2 cellular contexts compared by ENCODE assay signal in genomic region chr3:109362823-109363222, GRCh38.
TF ChIP-seq lines count a peak whose summit lies in the region.

No MANE protein-coding gene starts in this region.

TF ChIP-seq in liver, 16 proteins besides CTCF, POLR2A, EP300 and RAD21:
- TF ChIP-seq SP1 (IDR thresholded peaks at IDR 0.05) (peak; percentile 87), FOXA1 (IDR thresholded peaks at IDR 0.05) (peak; percentile 55), TAF1 (conservative IDR thresholded peaks at IDR 0.05) (peak; percentile 48), FOXA2 (IDR thresholded peaks at IDR 0.05) (peak; percentile 80), MAX (IDR thresholded peaks at IDR 0.05) (no peak), GABPA (IDR thresholded peaks at IDR 0.05 in 1 of 2, conservative IDR thresholded peaks at IDR 0.05 in 1 of 2) (no peak), HNF4A (conservative IDR thresholded peaks at IDR 0.05) (peak; percentile 47 to 63), RXRA (IDR thresholded peaks at IDR 0.05) (peak; percentile 63 to 66), YY1 (IDR thresholded peaks at IDR 0.05) (peak; percentile 79), JUND (IDR thresholded peaks at IDR 0.05) (peak in 1 of 2 donors; percentile 58), NR2F2 (IDR thresholded peaks at IDR 0.05) (no peak), ATF3 (IDR thresholded peaks at IDR 0.05) (peak; percentile 20), EGR1 (IDR thresholded peaks at IDR 0.05; ENCODE audit: low read depth in 2 of 2) (no peak), HNF4G (IDR thresholded peaks at IDR 0.05) (peak; percentile 44)
- TF ChIP-seq, protein P1, sequence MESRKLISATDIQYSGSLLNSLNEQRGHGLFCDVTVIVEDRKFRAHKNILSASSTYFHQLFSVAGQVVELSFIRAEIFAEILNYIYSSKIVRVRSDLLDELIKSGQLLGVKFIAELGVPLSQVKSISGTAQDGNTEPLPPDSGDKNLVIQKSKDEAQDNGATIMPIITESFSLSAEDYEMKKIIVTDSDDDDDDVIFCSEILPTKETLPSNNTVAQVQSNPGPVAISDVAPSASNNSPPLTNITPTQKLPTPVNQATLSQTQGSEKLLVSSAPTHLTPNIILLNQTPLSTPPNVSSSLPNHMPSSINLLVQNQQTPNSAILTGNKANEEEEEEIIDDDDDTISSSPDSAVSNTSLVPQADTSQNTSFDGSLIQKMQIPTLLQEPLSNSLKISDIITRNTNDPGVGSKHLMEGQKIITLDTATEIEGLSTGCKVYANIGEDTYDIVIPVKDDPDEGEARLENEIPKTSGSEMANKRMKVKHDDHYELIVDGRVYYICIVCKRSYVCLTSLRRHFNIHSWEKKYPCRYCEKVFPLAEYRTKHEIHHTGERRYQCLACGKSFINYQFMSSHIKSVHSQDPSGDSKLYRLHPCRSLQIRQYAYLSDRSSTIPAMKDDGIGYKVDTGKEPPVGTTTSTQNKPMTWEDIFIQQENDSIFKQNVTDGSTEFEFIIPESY (IDR thresholded peaks at IDR 0.05): no peak
- TF ChIP-seq, protein P2, sequence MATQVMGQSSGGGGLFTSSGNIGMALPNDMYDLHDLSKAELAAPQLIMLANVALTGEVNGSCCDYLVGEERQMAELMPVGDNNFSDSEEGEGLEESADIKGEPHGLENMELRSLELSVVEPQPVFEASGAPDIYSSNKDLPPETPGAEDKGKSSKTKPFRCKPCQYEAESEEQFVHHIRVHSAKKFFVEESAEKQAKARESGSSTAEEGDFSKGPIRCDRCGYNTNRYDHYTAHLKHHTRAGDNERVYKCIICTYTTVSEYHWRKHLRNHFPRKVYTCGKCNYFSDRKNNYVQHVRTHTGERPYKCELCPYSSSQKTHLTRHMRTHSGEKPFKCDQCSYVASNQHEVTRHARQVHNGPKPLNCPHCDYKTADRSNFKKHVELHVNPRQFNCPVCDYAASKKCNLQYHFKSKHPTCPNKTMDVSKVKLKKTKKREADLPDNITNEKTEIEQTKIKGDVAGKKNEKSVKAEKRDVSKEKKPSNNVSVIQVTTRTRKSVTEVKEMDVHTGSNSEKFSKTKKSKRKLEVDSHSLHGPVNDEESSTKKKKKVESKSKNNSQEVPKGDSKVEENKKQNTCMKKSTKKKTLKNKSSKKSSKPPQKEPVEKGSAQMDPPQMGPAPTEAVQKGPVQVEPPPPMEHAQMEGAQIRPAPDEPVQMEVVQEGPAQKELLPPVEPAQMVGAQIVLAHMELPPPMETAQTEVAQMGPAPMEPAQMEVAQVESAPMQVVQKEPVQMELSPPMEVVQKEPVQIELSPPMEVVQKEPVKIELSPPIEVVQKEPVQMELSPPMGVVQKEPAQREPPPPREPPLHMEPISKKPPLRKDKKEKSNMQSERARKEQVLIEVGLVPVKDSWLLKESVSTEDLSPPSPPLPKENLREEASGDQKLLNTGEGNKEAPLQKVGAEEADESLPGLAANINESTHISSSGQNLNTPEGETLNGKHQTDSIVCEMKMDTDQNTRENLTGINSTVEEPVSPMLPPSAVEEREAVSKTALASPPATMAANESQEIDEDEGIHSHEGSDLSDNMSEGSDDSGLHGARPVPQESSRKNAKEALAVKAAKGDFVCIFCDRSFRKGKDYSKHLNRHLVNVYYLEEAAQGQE (IDR thresholded peaks at IDR 0.05): peak; percentile 52

TF ChIP-seq in HepG2, 621 proteins besides CTCF, POLR2A, EP300 and RAD21:
- TF ChIP-seq SP1 (IDR thresholded peaks at IDR 0.05): no peak
- no peak for TF ChIP-seq SP1 (CRISPR knock-in tag; IDR thresholded peaks at IDR 0.05)
- TF ChIP-seq HDAC6 (IDR thresholded peaks at IDR 0.05; ENCODE audit: low read depth, low read length): no peak
- TF ChIP-seq BRD4 (CRISPR knock-in tag; IDR thresholded peaks at IDR 0.05): no peak
- no peak for TF ChIP-seq ZNF234 (CRISPR knock-in tag; conservative IDR thresholded peaks at IDR 0.05)
- no peak for TF ChIP-seq ZNF678 (CRISPR knock-in tag; IDR thresholded peaks at IDR 0.05)
- TF ChIP-seq MYC (CRISPR knock-in tag; IDR thresholded peaks at IDR 0.05; ENCODE audit: borderline replicate concordance): no peak
- TF ChIP-seq POGK (CRISPR knock-in tag; conservative IDR thresholded peaks at IDR 0.05): no peak
- TF ChIP-seq E2F5 (CRISPR knock-in tag; conservative IDR thresholded peaks at IDR 0.05): no peak
- TF ChIP-seq ZKSCAN8 (CRISPR knock-in tag; IDR thresholded peaks at IDR 0.05; ENCODE audit: borderline replicate concordance): no peak
- no peak for TF ChIP-seq ZNF230 (CRISPR knock-in tag; IDR thresholded peaks at IDR 0.05)
- TF ChIP-seq SMYD3 (CRISPR knock-in tag; IDR thresholded peaks at IDR 0.05): no peak
- no peak for TF ChIP-seq TAF1 (CRISPR knock-in tag; IDR thresholded peaks at IDR 0.05)
- no peak for TF ChIP-seq RFX1 (IDR thresholded peaks at IDR 0.05)
- no peak for TF ChIP-seq ZNF430 (CRISPR knock-in tag; IDR thresholded peaks at IDR 0.05)
- TF ChIP-seq PHF21A (CRISPR knock-in tag; IDR thresholded peaks at IDR 0.05): no peak
- TF ChIP-seq ZNF18 (CRISPR knock-in tag; IDR thresholded peaks at IDR 0.05; ENCODE audit: insufficient replicate concordance): no peak
- TF ChIP-seq, protein P3, sequence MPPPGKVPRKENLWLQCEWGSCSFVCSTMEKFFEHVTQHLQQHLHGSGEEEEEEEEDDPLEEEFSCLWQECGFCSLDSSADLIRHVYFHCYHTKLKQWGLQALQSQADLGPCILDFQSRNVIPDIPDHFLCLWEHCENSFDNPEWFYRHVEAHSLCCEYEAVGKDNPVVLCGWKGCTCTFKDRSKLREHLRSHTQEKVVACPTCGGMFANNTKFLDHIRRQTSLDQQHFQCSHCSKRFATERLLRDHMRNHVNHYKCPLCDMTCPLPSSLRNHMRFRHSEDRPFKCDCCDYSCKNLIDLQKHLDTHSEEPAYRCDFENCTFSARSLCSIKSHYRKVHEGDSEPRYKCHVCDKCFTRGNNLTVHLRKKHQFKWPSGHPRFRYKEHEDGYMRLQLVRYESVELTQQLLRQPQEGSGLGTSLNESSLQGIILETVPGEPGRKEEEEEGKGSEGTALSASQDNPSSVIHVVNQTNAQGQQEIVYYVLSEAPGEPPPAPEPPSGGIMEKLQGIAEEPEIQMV (CRISPR knock-in tag; IDR thresholded peaks at IDR 0.05; ENCODE audit: low read depth): no peak
- TF ChIP-seq ATM (IDR thresholded peaks at IDR 0.05; ENCODE audit: borderline replicate concordance): no peak
